Comparison of ENCODE assay signal across 22 cellular contexts in the genomic region with DNA sequence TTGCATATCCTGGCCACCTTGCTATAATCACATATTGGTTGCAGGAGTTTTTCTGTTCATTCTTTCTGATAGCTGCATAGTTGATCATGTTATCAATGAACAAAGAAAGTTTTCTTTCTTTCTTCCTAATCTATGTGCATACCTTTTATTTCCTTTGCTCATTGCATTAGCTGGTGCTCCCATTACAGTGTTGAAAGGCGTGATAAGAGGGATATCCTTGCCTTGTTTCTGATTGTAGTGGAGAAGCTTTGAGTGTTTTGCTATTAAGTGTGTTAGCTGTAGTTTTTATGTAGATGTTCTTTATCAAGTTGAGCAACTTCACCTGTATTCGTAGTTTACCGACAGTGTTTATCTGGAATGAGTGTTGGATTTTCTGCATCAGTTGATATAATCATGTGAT.
"Had no signal": no experiment of that assay in that cellular context is flagged by ENCODE, and none has a peak within 500 bp of the region (broad histone marks: within the 10 kb centered on the region; RNA-seq: fewer than 3 reads in every experiment).

No MANE protein-coding gene starts in this region.

- H3K27ac Mint-ChIP-seq: activated CD8-positive, alpha-beta memory T cell treated with anti-CD3 and anti-CD28 coated beads, Interleukin-2, amount 10 ng/mL, durations not matched to agents 7 days and 5 days; activated naive CD8-positive, alpha-beta T cell; activated T-cell treated with anti-CD3 and anti-CD28 coated beads, Interleukin-2, amount 50 U/mL, for 24 hours; activated T-helper 1 cell treated with anti-CD3 and anti-CD28 coated beads, Interleukin-12 subunit alpha, Interleukin-12 subunit beta, Interleukin-2, Interleukin-4 antibody, amounts not matched to agents 30 ng/mL and 10 ng/mL and 1 ng/mL, durations not matched to agents 14 hours and 24 hours and 36 hours; T-cell had no signal

- H3K4me3 Mint-ChIP-seq: activated CD8-positive, alpha-beta memory T cell treated with anti-CD3 and anti-CD28 coated beads, Interleukin-2, amount 10 ng/mL, durations not matched to agents 7 days and 5 days; activated naive CD8-positive, alpha-beta T cell; activated T-cell treated with anti-CD3 and anti-CD28 coated beads, Interleukin-2, amount 50 U/mL, for 24 hours; activated T-helper 1 cell treated with anti-CD3 and anti-CD28 coated beads, Interleukin-12 subunit alpha, Interleukin-12 subunit beta, Interleukin-2, Interleukin-4 antibody, amounts not matched to agents 30 ng/mL and 10 ng/mL and 1 ng/mL, durations not matched to agents 14 hours and 24 hours and 36 hours; T-cell had no signal

- H3K27me3 Mint-ChIP-seq: activated CD8-positive, alpha-beta memory T cell treated with anti-CD3 and anti-CD28 coated beads, Interleukin-2, amount 10 ng/mL, durations not matched to agents 7 days and 5 days; activated naive CD8-positive, alpha-beta T cell; activated T-cell treated with anti-CD3 and anti-CD28 coated beads, Interleukin-2, amount 50 U/mL, for 24 hours; T-cell had no signal

- ATAC-seq: activated CD8-positive, alpha-beta memory T cell treated with anti-CD3 and anti-CD28 coated beads, Interleukin-2, amount 10 ng/mL, durations not matched to agents 7 days and 5 days; T-cell had no signal

- H3K9me3 Mint-ChIP-seq: activated T-cell treated with anti-CD3 and anti-CD28 coated beads, Interleukin-2, amount 50 U/mL, for 24 hours; activated T-helper 1 cell treated with anti-CD3 and anti-CD28 coated beads, Interleukin-12 subunit alpha, Interleukin-12 subunit beta, Interleukin-2, Interleukin-4 antibody, amounts not matched to agents 30 ng/mL and 10 ng/mL and 1 ng/mL, durations not matched to agents 14 hours and 24 hours and 36 hours; T-cell had no signal

- DNase-seq: activated CD4-positive, alpha-beta T cell treated with anti-CD3 and anti-CD28 coated beads for 4 hours; activated CD4-positive, alpha-beta T cell treated with anti-CD3 and anti-CD28 coated beads, Interleukin-2, amount 50 U/mL, for 48 hours; activated CD4-positive, CD25-positive, alpha-beta regulatory T cell; activated CD8-positive, alpha-beta memory T cell treated with anti-CD3 and anti-CD28 coated beads, Interleukin-2, amount 10 ng/mL, durations not matched to agents 7 days and 5 days; activated effector memory CD4-positive, alpha-beta T cell treated with Interleukin-2 at 50 U/mL for 16 hours; activated naive CD4-positive, alpha-beta T cell treated with Interleukin-2 at 50 U/mL for 16 hours; activated T-cell treated with anti-CD3 and anti-CD28 coated beads, Interleukin-2, amount 50 U/mL, for 24 hours; amygdala; brain microvascular endothelial cell; Karpas-422; MM.1S; NCI-H1105; NCI-H1436; NCI-H1694 treated with DMSO at 0.1 percent for 48 hours; NCI-H2029 treated with DMSO at 0.1 percent for 48 hours; NCI-H446; NCI-H524; T-cell; T-helper 2 cell; T1000 had no signal
